Comparison of ENCODE assay signal across 13 cellular contexts in genomic region chr9:20357207-20357503, GRCh38.
DNase-seq lines count a peak whose midpoint lies in the region; ATAC-seq, FAIRE-seq and TF ChIP-seq lines count a peak whose summit lies in the region.
"Had no signal": no experiment of that assay in that cellular context is flagged by ENCODE, and none has a peak within 500 bp of the region (broad histone marks: within the 10 kb centered on the region; RNA-seq: fewer than 3 reads in every experiment).

No MANE protein-coding gene starts in this region.

- no peaks in the 10 kb centered on the region for H3K9me3 ChIP-seq in SK-N-MC (ENCODE audit: low read depth, low read length)
- H3K9me3 ChIP-seq: ascending aorta had no signal

- peak; percentile 23 for FAIRE-seq in GM19239 (lab: Jason Lieb, UNC)
- FAIRE-seq: islet of Langerhans had no signal

- no peaks in the 10 kb centered on the region for H3K27me3 ChIP-seq in H7 (ENCODE audit: control insufficient read depth, insufficient read depth, low read length)
- H3K27me3 ChIP-seq: ascending aorta had no signal

- no peaks in the 10 kb centered on the region for H3K9me3 Mint-ChIP-seq in immature natural killer cell

- peak overlapping the region; percentile 49 for H3K9ac ChIP-seq in SK-N-MC (ENCODE audit: insufficient read length)

- in situ Hi-C loops in ACHN (cut with HindIII; ENCODE audit: low pct_ligation_motif_present, low pct_unique_long_range_greater_than_20kb, low sequenced_read_pairs), result no loop called here

- H3K36me3 Mint-ChIP-seq in immature natural killer cell, result peaks cover 14 to 31% (median 19%) of the 10 kb centered on the region in 3 donors

- no peak for TF ChIP-seq CTCF in fibroblast of the aortic adventitia (IDR thresholded peaks at IDR 0.05; ENCODE audit: insufficient read depth, low read length)

- no peak overlapping the region for H3K27ac Mint-ChIP-seq in immature natural killer cell

- peak overlapping the region; percentile 63 for H3K4me3 ChIP-seq in SK-N-MC
- H3K4me3 ChIP-seq in fibroblast of the aortic adventitia (ENCODE audit: low read depth, low read length), result no peak overlapping the region
- no peak overlapping the region for H3K4me3 ChIP-seq in H7 (ENCODE audit: insufficient read depth, low read depth, low read length)

- peak overlapping the region; percentile 95 for H3K27ac ChIP-seq in SK-N-MC

- no peak for ATAC-seq in HG02852 (IDR thresholded peaks at IDR 0.05; ENCODE audit: unreplicated experiment)

- no peaks in the 10 kb centered on the region for H3K4me1 Mint-ChIP-seq in immature natural killer cell

- H3K4me3 Mint-ChIP-seq in immature natural killer cell, result no peak overlapping the region

- DNase-seq in GM19239 (ENCODE audit: insufficient read length, low spot score) (no peak), SK-N-MC (ENCODE audit: low read depth, low spot score) (no peak), fibroblast of the aortic adventitia (ENCODE audit: low read depth) (peak; percentile 18), putamen (ENCODE audit: low spot score) (peak; percentile 26), immature natural killer cell (no peak), ACHN (no peak), H7 (no peak)
- DNase-seq: activated CD8-positive, alpha-beta memory T cell treated with anti-CD3 and anti-CD28 coated beads for 24 hours; OCI-M1; stimulated activated CD4-positive, alpha-beta T cell treated with anti-CD3 and anti-CD28 coated beads, Interleukin-4, amount 100 ng/mL, for 4 hours had no signal

- H3K36me3 ChIP-seq in SK-N-MC (ENCODE audit: insufficient read depth, low read length) (peaks cover 19% of the 10 kb centered on the region), H7 (replicated peaks; ENCODE audit: control insufficient read depth, insufficient read depth, low read length) (no peaks in the 10 kb centered on the region)

- H3K27me3 Mint-ChIP-seq in immature natural killer cell (ENCODE audit: low read depth in 3 of 3), result peaks cover 1 to 5% (median 3%) of the 10 kb centered on the region in 3 donors

Comparison
In these comparisons a context has a peak if more than half of its experiments do, and no peak if none do; other contexts are left out.
1. DNase-seq: peak in fibroblast of the aortic adventitia (single experiment) and putamen (single experiment); none in GM19239 (single experiment), SK-N-MC (single experiment), immature natural killer cell (0 of 3), ACHN (single experiment) and H7 (single experiment).